ENCODE assay signal across 15 cellular contexts in genomic region chr10:78267070-78267469, GRCh38.
DNase-seq lines count a peak whose midpoint lies in the region; ATAC-seq and TF ChIP-seq lines count a peak whose summit lies in the region.
"Had no signal": no experiment of that assay in that cellular context is flagged by ENCODE, and none has a peak within 500 bp of the region (broad histone marks: within the 10 kb centered on the region; RNA-seq: fewer than 3 reads in every experiment).

No MANE protein-coding gene starts in this region.

- peak overlapping the region; percentile 43 to 89 for H4K8ac ChIP-seq in IMR-90 (ENCODE audit: low read depth in 2 of 2, low read length in 2 of 2)

- H3K4me1 ChIP-seq in IMR-90 (ENCODE audit: control insufficient read depth, insufficient read depth, low read length): peaks cover 28% of the 10 kb centered on the region
- H3K4me1 ChIP-seq: SJCRH30 had no signal

- peak overlapping the region; percentile 4; the same call in 1 of the 2 replicates for H3K4me2 ChIP-seq in IMR-90 (ENCODE audit: low read depth, low read length)
- H3K4me2 ChIP-seq: BLaER1 treated with 17β-estradiol and CSF1 and Interleukin-3, amounts not matched to agents 10 nM and 100 nM had no signal

- H3K27ac ChIP-seq in IMR-90 (ENCODE audit: insufficient read depth, low read length) (peak overlapping the region; percentile 53), dorsolateral prefrontal cortex (peak overlapping the region in 27 of 59 donors; percentile 1 to 69 (median 43))
- H3K27ac ChIP-seq: BLaER1 treated with 17β-estradiol and CSF1 and Interleukin-3, amounts not matched to agents 10 nM and 100 nM; foreskin keratinocyte; SJCRH30; VCaP had no signal

- peak overlapping the region; percentile 88 for H3K4ac ChIP-seq in IMR-90 (ENCODE audit: low read depth, low read length)

- peaks cover 0 to 17% of the 10 kb centered on the region in 2 experiments; a peak in 1 of 4 replicates for H3K79me1 ChIP-seq in IMR-90 (ENCODE audit: low read depth in 1 of 2, low read length in 2 of 2)

- H3K4me3 Mint-ChIP-seq in nephron: peak overlapping the region in 1 of 3 experiments; percentile 13
- H3K4me3 Mint-ChIP-seq: activated naive CD8-positive, alpha-beta T cell treated with anti-CD3 and anti-CD28 coated beads for 36 hours had no signal

- dilution Hi-C loops in IMR-90 (cut with HindIII; ENCODE audit: low sequenced_read_pairs, unreplicated experiment): no loop called here

- peak overlapping the region; percentile 92; the same call in 2 of the 3 replicates for H2BK15ac ChIP-seq in IMR-90 (ENCODE audit: low read depth, low read length)

- no peaks in the 10 kb centered on the region for H3K36me3 Mint-ChIP-seq in nephron (ENCODE audit: low read depth)
- H3K36me3 Mint-ChIP-seq: activated naive CD8-positive, alpha-beta T cell treated with anti-CD3 and anti-CD28 coated beads for 36 hours had no signal

- peak overlapping the region; percentile 48 for H3K56ac ChIP-seq in IMR-90 (ENCODE audit: extremely low read depth, insufficient read depth, low read length)

- CTCF ChIA-PET in IMR-90 (lab: Yijun Ruan, JAX): no interaction called here

- peak overlapping the region; percentile 88 for H2AFZ ChIP-seq in IMR-90 (replicated peaks; ENCODE audit: low read length, poor library complexity)

- peak overlapping the region; percentile 95 for H2BK20ac ChIP-seq in IMR-90 (ENCODE audit: low read depth, low read length)

- TF ChIP-seq RAD21 in IMR-90 (IDR thresholded peaks at IDR 0.05; ENCODE audit: low read length): no peak

- BruUV-seq in IMR-90 (replicated peaks; lab: Mats Ljungman, UMichigan): no TSS peak

- peak; percentile 83 for ATAC-seq in IMR-90 (ENCODE audit: low read depth)
- no peak for ATAC-seq in HG03442 (IDR thresholded peaks at IDR 0.05; ENCODE audit: unreplicated experiment)
- ATAC-seq: foreskin keratinocyte had no signal

- H3K27ac Mint-ChIP-seq in nephron: peak overlapping the region; percentile 13 to 75 (median 56)
- H3K27ac Mint-ChIP-seq: activated naive CD8-positive, alpha-beta T cell treated with anti-CD3 and anti-CD28 coated beads for 36 hours had no signal

- in situ Hi-C loops in IMR-90 (cut with MboI; ENCODE audit: low sequenced_read_pairs): no loop called here

- H2BK120ac ChIP-seq in IMR-90 (ENCODE audit: low read depth, low read length): peak overlapping the region; percentile 86

- WGBS in IMR-90 (ENCODE audit: extremely low coverage in 2 of 2, insufficient read length in 1 of 2), 2 experiments: no CpG with 5 or more reads among the region's 4 CpGs

- H3K9ac ChIP-seq in IMR-90 (ENCODE audit: low read depth, low read length): peak overlapping the region; percentile 57
- H3K9ac ChIP-seq: BLaER1 treated with 17β-estradiol and CSF1 and Interleukin-3, amounts not matched to agents 10 nM and 100 nM had no signal

- peak overlapping the region; percentile 88 for H4K5ac ChIP-seq in IMR-90 (ENCODE audit: low read depth, low read length)

- H2AK5ac ChIP-seq in IMR-90 (ENCODE audit: low read depth, low read length): peak overlapping the region; percentile 33

- peak overlapping the region; percentile 94 for H2AK9ac ChIP-seq in IMR-90 (replicated peaks; ENCODE audit: low read depth, low read length, poor library complexity)

- peaks cover 4% of the 10 kb centered on the region for H3K9me3 Mint-ChIP-seq in nephron
- H3K9me3 Mint-ChIP-seq: activated naive CD8-positive, alpha-beta T cell treated with anti-CD3 and anti-CD28 coated beads for 36 hours had no signal

- DNase-seq in AG08396 (ENCODE audit: low spot score) (peak; percentile 73), IMR-90 (peak; percentile 58), choroid plexus epithelial cell (ENCODE audit: low read depth) (peak; percentile 32), COLO668 (lab: John Stamatoyannopoulos, UW; ENCODE audit: unreplicated experiment) (no peak), dorsolateral prefrontal cortex (no peak)
- no peak for DNase-seq in effector CD8-positive, alpha-beta T cell (lab: John Stamatoyannopoulos, UW)
- DNase-seq: activated naive CD8-positive, alpha-beta T cell treated with anti-CD3 and anti-CD28 coated beads for 36 hours; cortex of kidney; MM.1S had no signal

- TF ChIP-seq CTCF in IMR-90 (conservative IDR thresholded peaks at IDR 0.05; ENCODE audit: low read depth, low read length): no peak
- TF ChIP-seq CTCF in choroid plexus epithelial cell (conservative IDR thresholded peaks at IDR 0.05; ENCODE audit: low read depth, low read length): no peak
- no peak for TF ChIP-seq CTCF in nephron (IDR thresholded peaks at IDR 0.05; ENCODE audit: unreplicated experiment in 3 of 3)
- TF ChIP-seq CTCF in dorsolateral prefrontal cortex (IDR thresholded peaks at IDR 0.05 in 54 of 56, conservative IDR thresholded peaks at IDR 0.05 in 2 of 56; ENCODE audit: low read depth in 1 of 56, partially characterized antibody in 56 of 56): no peak

- H3K27me3 ChIP-seq in IMR-90 (ENCODE audit: control insufficient read depth, insufficient read depth, low read length): no peaks in the 10 kb centered on the region
- no peaks in the 10 kb centered on the region for H3K27me3 ChIP-seq in dorsolateral prefrontal cortex
- H3K27me3 ChIP-seq: BLaER1 treated with 17β-estradiol and CSF1 and Interleukin-3, amounts not matched to agents 10 nM and 100 nM; foreskin keratinocyte; SJCRH30 had no signal

- peaks cover 3% of the 10 kb centered on the region for H3K9me3 ChIP-seq in IMR-90 (ENCODE audit: control insufficient read depth, insufficient read depth, low read length)
- H3K9me3 ChIP-seq: SJCRH30 had no signal

- H3K14ac ChIP-seq in IMR-90 (replicated peaks; ENCODE audit: low read depth, low read length): peak overlapping the region; percentile 84

- no peaks in the 10 kb centered on the region for H4K20me1 ChIP-seq in IMR-90 (ENCODE audit: insufficient read depth, low read length)
- H4K20me1 ChIP-seq: BLaER1 treated with 17β-estradiol and CSF1 and Interleukin-3, amounts not matched to agents 10 nM and 100 nM had no signal

- H3K23ac ChIP-seq in IMR-90 (ENCODE audit: low read depth, low read length): peak overlapping the region; percentile 76; the same call in 1 of the 2 replicates

- H3K27me3 Mint-ChIP-seq in nephron (ENCODE audit: low read depth): no peaks in the 10 kb centered on the region
- H3K27me3 Mint-ChIP-seq: activated naive CD8-positive, alpha-beta T cell treated with anti-CD3 and anti-CD28 coated beads for 36 hours had no signal

- peaks cover 40% of the 10 kb centered on the region for H3K9me1 ChIP-seq in IMR-90 (ENCODE audit: insufficient read depth, low read length)

- POLR2A ChIA-PET in IMR-90 (lab: Charles Lee; ENCODE audit: unreplicated experiment): interaction anchor here (1.0 kb wide), 1 partner anchor 11 kb away, joined by 5 read pairs; no protein-coding TSS in a partner anchor

- no peak overlapping the region for H3K4me3 ChIP-seq in IMR-90 (ENCODE audit: insufficient read depth, low read depth, low read length)
- H3K4me3 ChIP-seq in choroid plexus epithelial cell (ENCODE audit: low read depth, low read length): no peak overlapping the region
- H3K4me3 ChIP-seq in dorsolateral prefrontal cortex: no peak overlapping the region
- H3K4me3 ChIP-seq: BLaER1 treated with 17β-estradiol and CSF1 and Interleukin-3, amounts not matched to agents 10 nM and 100 nM; SJCRH30 had no signal

- H3K36me3 ChIP-seq in IMR-90 (ENCODE audit: control insufficient read depth, insufficient read depth, low read length): no peaks in the 10 kb centered on the region
- H3K36me3 ChIP-seq: BLaER1 treated with 17β-estradiol and CSF1 and Interleukin-3, amounts not matched to agents 10 nM and 100 nM; SJCRH30 had no signal

- H4K91ac ChIP-seq in IMR-90 (ENCODE audit: insufficient read depth, low read depth, low read length): peak overlapping the region; percentile 94

- peak overlapping the region; percentile 73 for H2BK5ac ChIP-seq in IMR-90 (ENCODE audit: low read depth, low read length, poor library complexity, severe bottlenecking)

- peaks cover 45% of the 10 kb centered on the region for H3K4me1 Mint-ChIP-seq in nephron
- H3K4me1 Mint-ChIP-seq: activated naive CD8-positive, alpha-beta T cell treated with anti-CD3 and anti-CD28 coated beads for 36 hours had no signal

- no peak for TF ChIP-seq POLR2A in IMR-90 (IDR thresholded peaks at IDR 0.05; ENCODE audit: low read depth, low read length)

- H3K18ac ChIP-seq in IMR-90 (ENCODE audit: low read depth, low read length): peak overlapping the region; percentile 74

- intact Hi-C loops in IMR-90 (cut with micrococcal nuclease) (no loop called here), dorsolateral prefrontal cortex (cut with DNase I) (no loop called here)

TF ChIP-seq in IMR-90, 13 proteins besides CTCF, POLR2A, EP300 and RAD21:
- no peak for TF ChIP-seq RCOR1 (IDR thresholded peaks at IDR 0.05; ENCODE audit: insufficient replicate concordance, low read length)
- TF ChIP-seq RFX5 (IDR thresholded peaks at IDR 0.05; ENCODE audit: low read depth, low read length): no peak
- TF ChIP-seq NFE2L2 (IDR thresholded peaks at IDR 0.05; ENCODE audit: low read depth, low read length): no peak
TF ChIP-seq in IMR-90: peak in this region for 0.

Comparison
In these comparisons a context has a peak if more than half of its experiments do, and no peak if none do; other contexts are left out.
1. DNase-seq: peak in AG08396 (single experiment), IMR-90 (single experiment) and choroid plexus epithelial cell (single experiment); none in effector CD8-positive, alpha-beta T cell (single experiment), COLO668 (single experiment) and dorsolateral prefrontal cortex (0 of 10).